ENCODE assay signal across 17 cellular contexts in the genomic region with DNA sequence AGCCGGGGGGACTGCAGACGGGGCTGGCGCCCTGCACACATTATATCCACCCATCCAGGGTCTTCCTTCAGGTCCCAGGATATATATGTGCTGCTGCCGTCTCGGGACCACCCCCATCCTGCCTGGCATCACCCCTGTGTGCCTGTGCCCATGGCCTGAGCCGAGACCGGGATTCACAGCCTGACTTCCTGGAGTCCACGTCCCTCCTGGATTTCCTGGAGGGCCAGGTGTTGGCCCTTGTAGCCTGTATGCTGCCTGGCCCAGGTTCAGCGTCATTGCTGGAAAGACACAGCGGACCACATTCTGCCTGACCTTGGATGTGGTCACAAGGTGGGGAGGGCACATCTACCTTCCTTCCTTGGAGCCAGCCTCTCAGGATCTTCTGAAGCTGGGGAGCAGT.
A peak's percentile ranks its signal among the peaks of the same experiment; 100 is the strongest.
DNase-seq lines count a peak whose midpoint lies in the region; TF ChIP-seq lines count a peak whose summit lies in the region.
"Had no signal": no experiment of that assay in that cellular context is flagged by ENCODE, and none has a peak within 500 bp of the region (broad histone marks: within the 10 kb centered on the region; RNA-seq: fewer than 3 reads in every experiment).

No MANE protein-coding gene starts in this region.

- intact Hi-C loops in CD14-positive monocyte (cut with micrococcal nuclease), result no loop called here
- intact Hi-C loops in ovary (cut with DNase I), result no loop called here

- H2BK12ac ChIP-seq in mesenchymal stem cell (ENCODE audit: low read length in 2 of 2), result no peak overlapping the region

- no peak overlapping the region for H4K8ac ChIP-seq in mesenchymal stem cell (ENCODE audit: low read length)

- H3K4me1 ChIP-seq in mesenchymal stem cell (ENCODE audit: control insufficient read depth, insufficient read depth, low read depth, low read length) (no peaks in the 10 kb centered on the region), ovary (ENCODE audit: insufficient read depth) (no peaks in the 10 kb centered on the region)
- H3K4me1 ChIP-seq: BE2C, BLaER1, Caco-2 had no signal

- H3K23ac ChIP-seq in mesenchymal stem cell (ENCODE audit: low read length in 2 of 2), result no peak overlapping the region

- no peak for TF ChIP-seq POLR2A in ovary (IDR thresholded peaks at IDR 0.05)

- H3K14ac ChIP-seq in mesenchymal stem cell (ENCODE audit: low read length in 2 of 2), result no peak overlapping the region

- no peak overlapping the region for H3K9ac ChIP-seq in mesenchymal stem cell (ENCODE audit: low read length)
- H3K9ac ChIP-seq: BLaER1 had no signal

- H3K4me3 Mint-ChIP-seq in CD14-positive monocyte (no peak overlapping the region), chondrocyte (ENCODE audit: unreplicated experiment) (no peak overlapping the region)
- H3K4me3 Mint-ChIP-seq in T-helper 2 cell treated with Interferon-gamma antibody and Interleukin-4, amounts not matched to agents 5 μg/mL and 100 μg/mL, for 36 hours, result no peak overlapping the region
- H3K4me3 Mint-ChIP-seq: CD4-positive, alpha-beta T cell; CD8-positive, alpha-beta T cell had no signal

- H3K4me3 ChIP-seq in mesenchymal stem cell (ENCODE audit: insufficient read depth in 1 of 2, low read depth in 1 of 2, low read length in 2 of 2) (no peak overlapping the region), ovary (no peak overlapping the region)
- H3K4me3 ChIP-seq: BLaER1 had no signal

- H3K36me3 Mint-ChIP-seq in CD14-positive monocyte, result no peaks in the 10 kb centered on the region
- H3K36me3 Mint-ChIP-seq in chondrocyte (ENCODE audit: low read depth), result no peaks in the 10 kb centered on the region
- H3K36me3 Mint-ChIP-seq in T-helper 2 cell treated with Interferon-gamma antibody and Interleukin-4, amounts not matched to agents 5 μg/mL and 100 μg/mL, for 36 hours (ENCODE audit: low read depth), result no peaks in the 10 kb centered on the region
- H3K36me3 Mint-ChIP-seq: CD8-positive, alpha-beta T cell had no signal

- WGBS in mesenchymal stem cell, result 83% methylated on average over 10 of the region's 10 CpGs
- WGBS in ovary, 3 donors, result 62 to 70% (median 63%) methylated on average over 10 of the region's 10 CpGs

- no peak overlapping the region for H2BK5ac ChIP-seq in mesenchymal stem cell (ENCODE audit: low read depth, low read length, poor library complexity, severe bottlenecking)

- H2AK5ac ChIP-seq in mesenchymal stem cell (ENCODE audit: low read length, severe bottlenecking), result no peak overlapping the region

- H2BK15ac ChIP-seq in mesenchymal stem cell (ENCODE audit: low read depth, poor library complexity, severe bottlenecking), result no peak overlapping the region

- peaks cover 0 to 12% (median 7%) of the 10 kb centered on the region in 7 donors for H3K9me3 Mint-ChIP-seq in CD14-positive monocyte
- H3K9me3 Mint-ChIP-seq in chondrocyte (ENCODE audit: low read depth), result peaks cover 13% of the 10 kb centered on the region
- H3K9me3 Mint-ChIP-seq in T-helper 2 cell treated with Interferon-gamma antibody and Interleukin-4, amounts not matched to agents 5 μg/mL and 100 μg/mL, for 36 hours, result no peaks in the 10 kb centered on the region

- DNase-seq in CD14-positive monocyte (ENCODE audit: low spot score) (peak; percentile 45), chondrocyte (ENCODE audit: low spot score) (peak; percentile 84), mesenchymal stem cell (no peak), NCI-H2227 (lab: John Stamatoyannopoulos, UW; ENCODE audit: unreplicated experiment) (no peak), ovary (no peak)
- DNase-seq in T-helper 2 cell treated with Interferon-gamma antibody and Interleukin-4, amounts not matched to agents 5 μg/mL and 100 μg/mL, for 36 hours (ENCODE audit: low spot score), result no peak
- DNase-seq: 8988T; ACHN; BE2C; C1 segment of cervical spinal cord; Caco-2; Calu3; CD4-positive, alpha-beta T cell; CD8-positive, alpha-beta T cell; DMS79 treated with DMSO at 0.1 percent for 48 hours; GF-D8 had no signal

- H3K79me1 ChIP-seq in mesenchymal stem cell (replicated peaks; ENCODE audit: low read length, poor library complexity, severe bottlenecking), result no peaks in the 10 kb centered on the region

- peaks cover 4 to 9% (median 8%) of the 10 kb centered on the region in 3 donors for H3K27me3 Mint-ChIP-seq in CD14-positive monocyte (ENCODE audit: low read depth in 3 of 3)
- H3K27me3 Mint-ChIP-seq in chondrocyte (ENCODE audit: low read depth), result peaks cover 9% of the 10 kb centered on the region
- no peaks in the 10 kb centered on the region for H3K27me3 Mint-ChIP-seq in T-helper 2 cell treated with Interferon-gamma antibody and Interleukin-4, amounts not matched to agents 5 μg/mL and 100 μg/mL, for 36 hours (ENCODE audit: low read depth)

- TF ChIP-seq EP300 in ovary (IDR thresholded peaks at IDR 0.05), result no peak

- H3K36me3 ChIP-seq in mesenchymal stem cell (ENCODE audit: control insufficient read depth in 1 of 2, insufficient read depth in 2 of 2, low read depth in 1 of 2, low read length in 2 of 2) (no peaks in the 10 kb centered on the region), ovary (no peaks in the 10 kb centered on the region)
- H3K36me3 ChIP-seq: BE2C, BLaER1 had no signal

- H3K27ac Mint-ChIP-seq in CD14-positive monocyte, result no peak overlapping the region
- no peak overlapping the region for H3K27ac Mint-ChIP-seq in chondrocyte (ENCODE audit: unreplicated experiment)
- no peak overlapping the region for H3K27ac Mint-ChIP-seq in T-helper 2 cell treated with Interferon-gamma antibody and Interleukin-4, amounts not matched to agents 5 μg/mL and 100 μg/mL, for 36 hours
- H3K27ac Mint-ChIP-seq: CD4-positive, alpha-beta T cell; CD8-positive, alpha-beta T cell had no signal

- no peak overlapping the region for H3K4me2 ChIP-seq in mesenchymal stem cell (ENCODE audit: low read length, poor library complexity, severe bottlenecking)
- H3K4me2 ChIP-seq: BLaER1 had no signal

- H3K4me1 Mint-ChIP-seq in CD14-positive monocyte, result no peaks in the 10 kb centered on the region
- no peaks in the 10 kb centered on the region for H3K4me1 Mint-ChIP-seq in chondrocyte (ENCODE audit: low read depth)
- no peaks in the 10 kb centered on the region for H3K4me1 Mint-ChIP-seq in T-helper 2 cell treated with Interferon-gamma antibody and Interleukin-4, amounts not matched to agents 5 μg/mL and 100 μg/mL, for 36 hours (ENCODE audit: low read depth)

- no peak overlapping the region for H3K18ac ChIP-seq in mesenchymal stem cell (ENCODE audit: low read depth in 1 of 2, low read length in 2 of 2)

- TF ChIP-seq CTCF in CD14-positive monocyte (IDR thresholded peaks at IDR 0.05), result no peak
- TF ChIP-seq CTCF in chondrocyte (IDR thresholded peaks at IDR 0.05), result no peak
- no peak for TF ChIP-seq CTCF in ovary (IDR thresholded peaks at IDR 0.05)

- H3K27ac ChIP-seq in mesenchymal stem cell (ENCODE audit: low read length, poor library complexity, severe bottlenecking) (no peak overlapping the region), ovary (no peak overlapping the region)
- H3K27ac ChIP-seq: BLaER1 had no signal

- H3K4ac ChIP-seq in mesenchymal stem cell (ENCODE audit: low read depth in 1 of 2, low read length in 2 of 2), result no peak overlapping the region

- H2BK120ac ChIP-seq in mesenchymal stem cell (ENCODE audit: low read depth, low read length), result no peak overlapping the region

- H2AFZ ChIP-seq in mesenchymal stem cell (ENCODE audit: low read depth, low read length), result no peak overlapping the region

- no peaks in the 10 kb centered on the region for H3K27me3 ChIP-seq in mesenchymal stem cell (ENCODE audit: control insufficient read depth in 1 of 2, insufficient read depth in 1 of 2, low read length in 2 of 2)
- H3K27me3 ChIP-seq in ovary, result no peaks in the 10 kb centered on the region
- H3K27me3 ChIP-seq: BE2C, BLaER1 had no signal

- H4K91ac ChIP-seq in mesenchymal stem cell (ENCODE audit: low read length), result peak overlapping the region; percentile 43

- H3K9me3 ChIP-seq in mesenchymal stem cell (ENCODE audit: control insufficient read depth, low read length) (no peaks in the 10 kb centered on the region), ovary (no peaks in the 10 kb centered on the region)
- H3K9me3 ChIP-seq: BE2C, BLaER1 had no signal

Comparison
In these comparisons a context has a peak if more than half of its experiments do, and no peak if none do; other contexts are left out.
1. DNase-seq: peak in CD14-positive monocyte (single experiment) and chondrocyte (single experiment); none in mesenchymal stem cell (single experiment), NCI-H2227 (single experiment), ovary (0 of 5) and T-helper 2 cell treated with Interferon-gamma antibody and Interleukin-4, amounts not matched to agents 5 μg/mL and 100 μg/mL, for 36 hours (single experiment).